Comparison of ENCODE assay signal across 1 cellular context in the genomic region with DNA sequence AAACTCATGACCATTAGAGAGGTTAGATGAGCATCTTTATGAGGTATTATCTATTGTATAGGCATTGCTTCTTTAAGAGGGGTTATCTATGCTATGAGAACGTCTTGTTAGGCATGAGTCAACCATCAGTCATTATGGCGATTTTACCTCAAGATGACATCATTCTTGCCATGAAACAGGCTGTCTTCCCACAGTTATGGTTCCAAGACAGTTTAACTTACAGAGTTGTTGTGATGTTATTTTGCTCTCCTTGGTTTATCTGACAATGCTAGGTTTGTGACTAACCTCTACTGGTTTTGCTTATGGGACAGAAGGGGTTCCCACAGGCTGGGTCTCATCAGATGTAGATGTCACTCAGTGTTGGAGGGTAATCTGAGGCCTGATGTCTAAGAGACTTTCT.
TF ChIP-seq lines count a peak whose summit lies in the region.

No MANE protein-coding gene starts in this region.

TF ChIP-seq in SK-N-SH, 30 proteins besides CTCF, POLR2A, EP300 and RAD21 (continued from another document):
- TF ChIP-seq, protein P1, sequence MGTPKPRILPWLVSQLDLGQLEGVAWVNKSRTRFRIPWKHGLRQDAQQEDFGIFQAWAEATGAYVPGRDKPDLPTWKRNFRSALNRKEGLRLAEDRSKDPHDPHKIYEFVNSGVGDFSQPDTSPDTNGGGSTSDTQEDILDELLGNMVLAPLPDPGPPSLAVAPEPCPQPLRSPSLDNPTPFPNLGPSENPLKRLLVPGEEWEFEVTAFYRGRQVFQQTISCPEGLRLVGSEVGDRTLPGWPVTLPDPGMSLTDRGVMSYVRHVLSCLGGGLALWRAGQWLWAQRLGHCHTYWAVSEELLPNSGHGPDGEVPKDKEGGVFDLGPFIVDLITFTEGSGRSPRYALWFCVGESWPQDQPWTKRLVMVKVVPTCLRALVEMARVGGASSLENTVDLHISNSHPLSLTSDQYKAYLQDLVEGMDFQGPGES (IDR thresholded peaks at IDR 0.05; ENCODE audit: low read depth, low read length) = no peak
- TF ChIP-seq, protein P2, sequence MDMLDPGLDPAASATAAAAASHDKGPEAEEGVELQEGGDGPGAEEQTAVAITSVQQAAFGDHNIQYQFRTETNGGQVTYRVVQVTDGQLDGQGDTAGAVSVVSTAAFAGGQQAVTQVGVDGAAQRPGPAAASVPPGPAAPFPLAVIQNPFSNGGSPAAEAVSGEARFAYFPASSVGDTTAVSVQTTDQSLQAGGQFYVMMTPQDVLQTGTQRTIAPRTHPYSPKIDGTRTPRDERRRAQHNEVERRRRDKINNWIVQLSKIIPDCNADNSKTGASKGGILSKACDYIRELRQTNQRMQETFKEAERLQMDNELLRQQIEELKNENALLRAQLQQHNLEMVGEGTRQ (IDR thresholded peaks at IDR 0.05; ENCODE audit: borderline replicate concordance, low read depth, low read length) = no peak
